ENCODE assay signal across 9 cellular contexts in the genomic region with DNA sequence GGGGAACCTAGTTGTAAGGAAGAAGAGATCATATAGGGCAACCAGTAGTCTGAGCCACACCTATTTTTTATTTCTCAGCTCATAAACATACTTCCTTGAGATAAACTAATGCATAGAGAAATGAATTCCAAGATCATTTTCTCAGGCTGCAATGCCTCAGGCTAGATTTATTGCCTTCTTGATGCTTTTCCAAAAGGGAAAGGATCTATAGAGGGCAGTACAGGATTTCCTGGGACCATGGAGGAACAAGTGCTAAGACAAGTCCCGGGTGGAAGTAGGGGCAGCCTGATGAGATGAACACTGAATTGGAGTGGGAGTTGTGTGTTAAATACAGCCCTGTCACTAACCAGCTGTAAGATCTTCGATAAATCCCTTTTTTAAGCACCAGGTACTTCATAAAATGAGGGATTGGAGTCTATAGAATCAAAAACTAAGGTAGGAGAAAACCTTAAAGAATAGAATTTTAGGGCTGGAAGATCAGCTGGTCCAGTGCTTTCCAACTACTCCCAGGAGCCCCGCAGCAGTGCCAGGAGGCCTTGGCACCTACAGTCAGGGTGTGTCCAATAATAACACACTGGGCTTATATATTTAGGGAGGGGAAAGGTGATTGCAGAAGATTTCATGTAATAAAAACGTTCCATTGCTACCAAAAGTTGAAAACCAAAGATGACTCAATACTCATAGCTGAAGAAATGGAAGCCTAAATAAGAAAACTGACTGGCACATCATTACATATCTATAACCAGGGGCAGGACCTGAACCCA. TPM values are rescaled to one million over a fixed set of nuclear protein-coding genes. Genes with fewer than 3 reads are reported as not detected.
DNase-seq lines count a peak whose midpoint lies in the region; TF ChIP-seq lines count a peak whose summit lies in the region.
"Had no signal": no experiment of that assay in that cellular context is flagged by ENCODE, and none has a peak within 500 bp of the region (broad histone marks: within the 10 kb centered on the region; RNA-seq: fewer than 3 reads in every experiment).

No MANE protein-coding gene starts in this region.

- peak; percentile 59 for DNase-seq in DMS 273 (lab: John Stamatoyannopoulos, UW; ENCODE audit: unreplicated experiment)
- no peak for DNase-seq in DMS 273 treated with DMSO at 0.1 percent for 48 hours (lab: John Stamatoyannopoulos, UW)
- peak; percentile 30 for DNase-seq in RPMI7951 (ENCODE audit: low read depth)
- DNase-seq in fibroblast of mammary gland (ENCODE audit: low read depth), result peak; percentile 53
- peak; percentile 42 for DNase-seq in renal cortical epithelial cell (ENCODE audit: low read depth)
- no peak for DNase-seq in retina
- no peak for DNase-seq in SKM-1 (lab: John Stamatoyannopoulos, UW; ENCODE audit: unreplicated experiment)
- DNase-seq in GM03348 (ENCODE audit: low spot score), result no peak
- DNase-seq: NCI-H774 had no signal

- H3K4me3 ChIP-seq in fibroblast of mammary gland (ENCODE audit: control insufficient read depth, low read depth, low read length), result no peak overlapping the region

- TF ChIP-seq CTCF in fibroblast of mammary gland (conservative IDR thresholded peaks at IDR 0.05; ENCODE audit: control insufficient read depth, insufficient read depth, low read depth, low read length), result peak; percentile 42

RNA-seq across cellular contexts. Expression of gene SERTAD2, which starts 58.1 kb away (rescaled TPM):
- 4.9 and 5.0 TPM in 2 replicates for total RNA-seq in RPMI7951 (2014; rRNA removed; shearing (Covaris generic))
- total RNA-seq in renal cortical epithelial cell, result 8.9 and 21.3 TPM in 2 replicates

Comparison
In these comparisons a context has a peak if more than half of its experiments do, and no peak if none do; other contexts are left out.
1. DNase-seq: peak in DMS 273 (single experiment), RPMI7951 (single experiment), fibroblast of mammary gland (single experiment) and renal cortical epithelial cell (single experiment); none in DMS 273 treated with DMSO at 0.1 percent for 48 hours (single experiment), retina (single experiment), SKM-1 (single experiment) and GM03348 (single experiment).